ENCODE assay signal across 9 cellular contexts in genomic region chr6:90458353-90459224, GRCh38.
DNase-seq lines count a peak whose midpoint lies in the region; ATAC-seq and TF ChIP-seq lines count a peak whose summit lies in the region.
"Had no signal": no experiment of that assay in that cellular context is flagged by ENCODE, and none has a peak within 500 bp of the region (broad histone marks: within the 10 kb centered on the region; RNA-seq: fewer than 3 reads in every experiment).

No MANE protein-coding gene starts in this region.

- H3K27ac Mint-ChIP-seq in activated T-cell treated with anti-CD3 and anti-CD28 coated beads, Interleukin-2, amount 50 U/mL, for 24 hours = peak overlapping the region; percentile 99
- no peak overlapping the region for H3K27ac Mint-ChIP-seq in memory B cell
- H3K27ac Mint-ChIP-seq in stimulated activated naive B cell treated with anti-CD40 and anti-IgM and Interleukin-4, amounts not matched to agents 10 μg/mL and 1 μg/mL and 100 μg/mL, for 72 hours = no peak overlapping the region

- DNase-seq in NCI-H2029 (lab: John Stamatoyannopoulos, UW) (peak; percentile 9), NCI-H2029 treated with DMSO at 0.1 percent for 48 hours (lab: John Stamatoyannopoulos, UW) (no peak), memory B cell (ENCODE audit: low spot score in 2 of 2) (no peak), iPS-NIHi7 (ENCODE audit: extremely low spot score) (no peak), uterus (no peak), spleen (no peak)
- peak; percentile 81 for DNase-seq in activated T-cell treated with anti-CD3 and anti-CD28 coated beads, Interleukin-2, amount 50 U/mL, for 24 hours
- DNase-seq in stimulated activated naive B cell treated with anti-CD40 and anti-IgM and Interleukin-4, amounts not matched to agents 10 μg/mL and 1 μg/mL and 100 μg/mL, for 72 hours = no peak

- peaks cover 10% of the 10 kb centered on the region for H3K9me3 Mint-ChIP-seq in activated T-cell treated with anti-CD3 and anti-CD28 coated beads, Interleukin-2, amount 50 U/mL, for 24 hours
- no peaks in the 10 kb centered on the region for H3K9me3 Mint-ChIP-seq in memory B cell
- peaks cover 0 to 3% of the 10 kb centered on the region in 2 donors for H3K9me3 Mint-ChIP-seq in stimulated activated naive B cell treated with anti-CD40 and anti-IgM and Interleukin-4, amounts not matched to agents 10 μg/mL and 1 μg/mL and 100 μg/mL, for 72 hours

- WGBS in spleen, 5 donors = 39 to 56% (median 51%) methylated on average over 10 of the region's 10 CpGs

- ATAC-seq in memory B cell (ENCODE audit: low read depth) = peak; percentile 32
- ATAC-seq in stimulated activated naive B cell treated with anti-CD40 and anti-IgM and Interleukin-4, amounts not matched to agents 10 μg/mL and 1 μg/mL and 100 μg/mL, for 72 hours (replicated peaks) = peak; percentile 39 to 75

- peaks cover 4% of the 10 kb centered on the region for H3K36me3 Mint-ChIP-seq in activated T-cell treated with anti-CD3 and anti-CD28 coated beads, Interleukin-2, amount 50 U/mL, for 24 hours (ENCODE audit: low read depth)
- H3K36me3 Mint-ChIP-seq in memory B cell = peaks cover 2% of the 10 kb centered on the region
- no peaks in the 10 kb centered on the region for H3K36me3 Mint-ChIP-seq in stimulated activated naive B cell treated with anti-CD40 and anti-IgM and Interleukin-4, amounts not matched to agents 10 μg/mL and 1 μg/mL and 100 μg/mL, for 72 hours

- peaks cover 93% of the 10 kb centered on the region for H3K4me1 Mint-ChIP-seq in activated T-cell treated with anti-CD3 and anti-CD28 coated beads, Interleukin-2, amount 50 U/mL, for 24 hours (ENCODE audit: low read depth)
- peaks cover 8% of the 10 kb centered on the region for H3K4me1 Mint-ChIP-seq in memory B cell
- H3K4me1 Mint-ChIP-seq in stimulated activated naive B cell treated with anti-CD40 and anti-IgM and Interleukin-4, amounts not matched to agents 10 μg/mL and 1 μg/mL and 100 μg/mL, for 72 hours = peaks cover 20 to 28% of the 10 kb centered on the region in 2 donors

- H3K4me1 ChIP-seq in uterus = no peaks in the 10 kb centered on the region
- H3K4me1 ChIP-seq in spleen = peaks cover 0 to 17% (median 4%) of the 10 kb centered on the region in 6 donors

- intact Hi-C loops in uterus (cut with DNase I; ENCODE audit: low total_unique reads) = no loop called here
- intact Hi-C loops in spleen (cut with DNase I; ENCODE audit: low total_unique reads) = no loop called here

- H3K27ac ChIP-seq in uterus (no peak overlapping the region), spleen (peak overlapping the region in 1 of 8 donors; percentile 42)
- H3K27ac ChIP-seq: HL-60 had no signal

- peak overlapping the region; percentile 63 for H3K4me3 Mint-ChIP-seq in activated T-cell treated with anti-CD3 and anti-CD28 coated beads, Interleukin-2, amount 50 U/mL, for 24 hours
- peak overlapping the region; percentile 9 for H3K4me3 Mint-ChIP-seq in memory B cell
- no peak overlapping the region for H3K4me3 Mint-ChIP-seq in stimulated activated naive B cell treated with anti-CD40 and anti-IgM and Interleukin-4, amounts not matched to agents 10 μg/mL and 1 μg/mL and 100 μg/mL, for 72 hours

- H3K36me3 ChIP-seq in uterus = no peaks in the 10 kb centered on the region
- H3K36me3 ChIP-seq in spleen = no peaks in the 10 kb centered on the region

- no peaks in the 10 kb centered on the region for H3K27me3 Mint-ChIP-seq in activated T-cell treated with anti-CD3 and anti-CD28 coated beads, Interleukin-2, amount 50 U/mL, for 24 hours
- H3K27me3 Mint-ChIP-seq in memory B cell = no peaks in the 10 kb centered on the region
- H3K27me3 Mint-ChIP-seq in stimulated activated naive B cell treated with anti-CD40 and anti-IgM and Interleukin-4, amounts not matched to agents 10 μg/mL and 1 μg/mL and 100 μg/mL, for 72 hours = no peaks in the 10 kb centered on the region

- H3K9me3 ChIP-seq in uterus = no peaks in the 10 kb centered on the region
- no peaks in the 10 kb centered on the region for H3K9me3 ChIP-seq in spleen

- H3K4me3 ChIP-seq in uterus = no peak overlapping the region
- H3K4me3 ChIP-seq in spleen = no peak overlapping the region

- no peaks in the 10 kb centered on the region for H3K27me3 ChIP-seq in uterus
- H3K27me3 ChIP-seq in spleen (replicated peaks in 1 of 7) = no peaks in the 10 kb centered on the region

- TF ChIP-seq POLR2A in uterus (IDR thresholded peaks at IDR 0.05) (no peak), spleen (IDR thresholded peaks at IDR 0.05) (no peak)

- TF ChIP-seq CTCF in uterus (IDR thresholded peaks at IDR 0.05) (no peak), spleen (IDR thresholded peaks at IDR 0.05 in 8 of 11, conservative IDR thresholded peaks at IDR 0.05 in 3 of 11) (no peak)

Comparison
In these comparisons a context has a peak if more than half of its experiments do, and no peak if none do; other contexts are left out.
1. DNase-seq: peak in NCI-H2029 (single experiment) and activated T-cell treated with anti-CD3 and anti-CD28 coated beads, Interleukin-2, amount 50 U/mL, for 24 hours (single experiment); none in NCI-H2029 treated with DMSO at 0.1 percent for 48 hours (single experiment), memory B cell (0 of 2), stimulated activated naive B cell treated with anti-CD40 and anti-IgM and Interleukin-4, amounts not matched to agents 10 μg/mL and 1 μg/mL and 100 μg/mL, for 72 hours (single experiment), iPS-NIHi7 (single experiment), uterus (0 of 2) and spleen (single experiment).
2. H3K4me3 Mint-ChIP-seq: peak in activated T-cell treated with anti-CD3 and anti-CD28 coated beads, Interleukin-2, amount 50 U/mL, for 24 hours (single experiment) and memory B cell (single experiment); none in stimulated activated naive B cell treated with anti-CD40 and anti-IgM and Interleukin-4, amounts not matched to agents 10 μg/mL and 1 μg/mL and 100 μg/mL, for 72 hours (0 of 2).